9 cellular contexts compared by ENCODE assay signal in the genomic region with DNA sequence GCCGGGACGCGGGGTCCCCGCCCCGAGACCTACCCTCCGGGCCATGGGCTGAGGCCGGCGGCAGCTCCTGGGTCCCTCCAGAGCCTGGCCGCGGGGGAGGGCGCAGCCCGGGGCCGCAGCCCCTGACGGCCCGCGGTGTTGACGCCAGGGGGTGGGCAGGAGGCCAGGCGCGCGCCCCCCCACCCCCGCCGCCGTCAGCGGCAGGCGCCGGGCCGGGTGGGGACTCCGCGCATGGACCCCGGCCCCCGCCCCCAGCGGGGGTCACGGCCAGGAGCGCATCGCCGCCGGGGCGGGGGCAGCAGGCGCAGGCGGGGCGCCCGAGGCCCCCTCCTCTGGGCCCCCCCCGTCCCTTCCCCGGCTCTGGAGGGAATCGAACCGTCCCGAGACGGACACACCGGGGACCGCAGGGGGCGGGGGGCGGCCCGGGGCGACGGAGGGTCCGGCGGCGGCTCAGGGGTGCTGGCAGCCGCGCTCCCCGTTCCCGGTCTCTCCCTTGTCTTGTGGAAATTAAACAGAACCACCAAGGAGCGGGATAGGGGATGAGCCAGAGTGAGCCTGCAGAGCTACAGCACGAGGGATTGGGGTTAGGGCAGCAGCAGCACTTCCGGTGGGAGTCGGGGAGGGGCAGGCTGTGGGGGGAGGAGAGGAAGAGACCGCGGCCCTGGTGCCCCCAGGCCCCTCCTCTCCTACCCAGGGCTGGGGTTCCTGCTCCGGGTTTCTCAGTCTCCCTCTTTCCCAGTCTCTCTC. TPM values are rescaled to one million over a fixed set of nuclear protein-coding genes. Genes with fewer than 3 reads are reported as not detected.
A peak's percentile ranks its signal among the peaks of the same experiment; 100 is the strongest.
DNase-seq lines count a peak whose midpoint lies in the region; ATAC-seq and TF ChIP-seq lines count a peak whose summit lies in the region.
"Had no signal": no experiment of that assay in that cellular context is flagged by ENCODE, and none has a peak within 500 bp of the region (broad histone marks: within the 10 kb centered on the region; RNA-seq: fewer than 3 reads in every experiment).

Gene MEIS3 (minus strand): TSS at position 491 of the 747 bp plus-strand sequence. CDS start 446 bp downstream, at position 45.

- H3K27me3 ChIP-seq in adipocyte (replicated peaks; ENCODE audit: control insufficient read depth, insufficient read depth, low read length) (peaks cover 33% of the 10 kb centered on the region), thoracic aorta (replicated peaks; ENCODE audit: insufficient read depth) (peaks cover 35% of the 10 kb centered on the region)

- H3K9me3 ChIP-seq in adipocyte (ENCODE audit: control insufficient read depth, low read length) (no peaks in the 10 kb centered on the region), thoracic aorta (no peaks in the 10 kb centered on the region)

- H3K4me1 Mint-ChIP-seq in T-helper 1 cell treated with Interleukin-12 subunit alpha and Interleukin-12 subunit beta and Interleukin-4 antibody, amounts not matched to agents 30 μg/mL and 1 μg/mL, for 36 hours (ENCODE audit: low read depth) = peaks cover 16% of the 10 kb centered on the region

- peak within 1 kb of the TSS; percentile 79 for H3K4me3 ChIP-seq in adipocyte (ENCODE audit: low read length)
- peak within 1 kb of the TSS; percentile 55 for H3K4me3 ChIP-seq in thoracic aorta

- H3K27me3 Mint-ChIP-seq in T-helper 1 cell treated with Interleukin-12 subunit alpha and Interleukin-12 subunit beta and Interleukin-4 antibody, amounts not matched to agents 30 μg/mL and 1 μg/mL, for 36 hours (ENCODE audit: low read depth) = peaks cover 82% of the 10 kb centered on the region

- H3K9ac ChIP-seq in adipocyte (ENCODE audit: low read length) = peak within 1 kb of the TSS; percentile 79

- H3K9me3 Mint-ChIP-seq in T-helper 1 cell treated with Interleukin-12 subunit alpha and Interleukin-12 subunit beta and Interleukin-4 antibody, amounts not matched to agents 30 μg/mL and 1 μg/mL, for 36 hours = no peaks in the 10 kb centered on the region

- H3K27ac Mint-ChIP-seq in T-helper 1 cell treated with Interleukin-12 subunit alpha and Interleukin-12 subunit beta and Interleukin-4 antibody, amounts not matched to agents 30 μg/mL and 1 μg/mL, for 36 hours = no peak within 1 kb of the TSS

- DNase-seq in T-helper 1 cell = no peak
- peak; percentile 52 for DNase-seq in adipocyte (ENCODE audit: low read depth)
- DNase-seq in islet precursor cell = peak; percentile 83
- DNase-seq in thoracic aorta (ENCODE audit: low spot score) = no peak
- DNase-seq in iPS-NIHi7 (ENCODE audit: extremely low spot score) = no peak
- DNase-seq: DMS79 had no signal

- peak within 1 kb of the TSS in 1 of 2 donors; percentile 38 for H3K27ac ChIP-seq in thoracic aorta

- H3K36me3 Mint-ChIP-seq in T-helper 1 cell treated with Interleukin-12 subunit alpha and Interleukin-12 subunit beta and Interleukin-4 antibody, amounts not matched to agents 30 μg/mL and 1 μg/mL, for 36 hours (ENCODE audit: low read depth) = peaks cover 5% of the 10 kb centered on the region

- peaks cover 10% of the 10 kb centered on the region for H3K4me1 ChIP-seq in adipocyte (ENCODE audit: control insufficient read depth, insufficient read depth, low read length)
- H3K4me1 ChIP-seq in thoracic aorta (ENCODE audit: control insufficient read depth in 1 of 2, low read depth in 2 of 2) = no peaks in the 10 kb centered on the region

- H3K36me3 ChIP-seq in adipocyte (ENCODE audit: control insufficient read depth, insufficient read depth, low read length, severe bottlenecking) = peaks cover 3% of the 10 kb centered on the region
- no peaks in the 10 kb centered on the region for H3K36me3 ChIP-seq in thoracic aorta

- no peak for ATAC-seq in thoracic aorta (ENCODE audit: insufficient number of reproducible peaks, low FRiP score, low read depth)
- ATAC-seq in GM21447 (IDR thresholded peaks at IDR 0.05; ENCODE audit: unreplicated experiment) = no peak
- no peak for ATAC-seq in HG03095 (IDR thresholded peaks at IDR 0.05; ENCODE audit: unreplicated experiment)

- peak within 1 kb of the TSS; percentile 18 for H3K4me3 Mint-ChIP-seq in T-helper 1 cell treated with Interleukin-12 subunit alpha and Interleukin-12 subunit beta and Interleukin-4 antibody, amounts not matched to agents 30 μg/mL and 1 μg/mL, for 36 hours

- TF ChIP-seq CTCF in thoracic aorta (IDR thresholded peaks at IDR 0.05) = no peak

RNA-seq across cellular contexts. Expression of gene MEIS3, which starts in this region (rescaled TPM):
- 10 to 100 TPM in 1 of 2 donors, 1 to 10 TPM in 1; 6.4 to 11.5 TPM for total RNA-seq in thoracic aorta

Comparison
In these comparisons a context has a peak if more than half of its experiments do, and no peak if none do; other contexts are left out.
1. DNase-seq: peak in adipocyte (single experiment) and islet precursor cell (single experiment); none in T-helper 1 cell (0 of 5), thoracic aorta (single experiment) and iPS-NIHi7 (single experiment).